In the genomic region with DNA sequence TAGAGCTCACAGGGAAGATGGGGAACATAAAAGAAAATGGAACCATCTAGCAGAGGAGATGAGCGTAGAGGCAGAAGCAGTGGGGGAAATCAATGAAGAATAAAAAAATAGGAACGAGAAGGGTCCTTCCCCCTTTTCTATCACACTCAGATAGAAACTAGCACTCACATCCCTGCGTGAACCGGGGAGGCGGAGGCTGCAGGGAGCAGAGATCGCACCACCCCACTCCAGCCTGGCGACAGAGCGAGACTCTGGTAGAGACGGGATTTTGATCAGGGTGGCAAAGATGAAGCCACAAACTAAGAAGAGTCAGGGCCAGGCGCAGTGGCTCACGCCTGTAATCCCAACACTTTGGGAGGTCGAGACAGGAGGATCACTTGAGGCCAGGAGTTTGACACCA, we compare ENCODE assay signal across 15 cellular contexts.
DNase-seq lines count a peak whose midpoint lies in the region; ATAC-seq and TF ChIP-seq lines count a peak whose summit lies in the region.
"Had no signal": no experiment of that assay in that cellular context is flagged by ENCODE, and none has a peak within 500 bp of the region (broad histone marks: within the 10 kb centered on the region; RNA-seq: fewer than 3 reads in every experiment).

No MANE protein-coding gene starts in this region.

- H2AFZ ChIP-seq in OCI-LY3 (ENCODE audit: low read depth, low read length): no peak overlapping the region

- 92 to 94% methylated on average over 11 to 12 of the region's 12 CpGs for WGBS in body of pancreas, 2 donors

- H3K36me3 ChIP-seq in OCI-LY3 (replicated peaks; ENCODE audit: low read depth, low read length): no peaks in the 10 kb centered on the region
- H3K36me3 ChIP-seq in body of pancreas (replicated peaks in 1 of 2; ENCODE audit: insufficient read depth in 1 of 2, low read depth in 2 of 2): no peaks in the 10 kb centered on the region
- H3K36me3 ChIP-seq: colonic mucosa had no signal

- TF ChIP-seq POLR2A in body of pancreas (IDR thresholded peaks at IDR 0.05): no peak

- H3K27me3 Mint-ChIP-seq in activated T-helper 2 cell treated with anti-CD3 and anti-CD28 coated beads, Interferon-gamma antibody, Interleukin-2, Interleukin-4, amounts not matched to agents 10 μg/mL and 5 μg/mL and 100 μg/mL, durations not matched to agents 14 hours and 24 hours and 36 hours (ENCODE audit: low read depth): peaks cover 45% of the 10 kb centered on the region

- H3K4me1 ChIP-seq in OCI-LY3 (ENCODE audit: low read length): peaks cover 38% of the 10 kb centered on the region
- peaks cover 18% of the 10 kb centered on the region for H3K4me1 ChIP-seq in body of pancreas
- H3K4me1 ChIP-seq: colonic mucosa had no signal

- no peak overlapping the region for H3K27ac Mint-ChIP-seq in activated T-helper 2 cell treated with anti-CD3 and anti-CD28 coated beads, Interferon-gamma antibody, Interleukin-2, Interleukin-4, amounts not matched to agents 10 μg/mL and 5 μg/mL and 100 μg/mL, durations not matched to agents 14 hours and 24 hours and 36 hours
- H3K27ac Mint-ChIP-seq: activated CD4-positive, alpha-beta memory T cell treated with anti-CD3 and anti-CD28 coated beads, Interleukin-2, amount 10 ng/mL, durations not matched to agents 7 days and 5 days; progenitor cell of endocrine pancreas had no signal

- peak; percentile 21 for ATAC-seq in GM19397 (IDR thresholded peaks at IDR 0.05; ENCODE audit: unreplicated experiment)
- ATAC-seq in HG02943 (IDR thresholded peaks at IDR 0.05; ENCODE audit: low read depth, unreplicated experiment): peak; percentile 16
- ATAC-seq in body of pancreas: no peak
- no peak for ATAC-seq in HG02588 (IDR thresholded peaks at IDR 0.05; ENCODE audit: unreplicated experiment)

- H3K9me3 Mint-ChIP-seq in activated T-helper 2 cell treated with anti-CD3 and anti-CD28 coated beads, Interferon-gamma antibody, Interleukin-2, Interleukin-4, amounts not matched to agents 10 μg/mL and 5 μg/mL and 100 μg/mL, durations not matched to agents 14 hours and 24 hours and 36 hours: no peaks in the 10 kb centered on the region

- no peaks in the 10 kb centered on the region for H4K20me1 ChIP-seq in OCI-LY3 (ENCODE audit: insufficient read depth, low read length)

- no peak for DNase-seq in body of pancreas
- no peak for DNase-seq in activated T-helper 2 cell treated with anti-CD3 and anti-CD28 coated beads, Interferon-gamma antibody, Interleukin-2, Interleukin-4, amounts not matched to agents 10 μg/mL and 5 μg/mL and 100 μg/mL, durations not matched to agents 14 hours and 24 hours and 36 hours (ENCODE audit: low spot score)
- DNase-seq in NCI-H2107 (lab: John Stamatoyannopoulos, UW): no peak
- DNase-seq: activated CD4-positive, alpha-beta memory T cell treated with anti-CD3 and anti-CD28 coated beads, Interleukin-2, amount 10 ng/mL, durations not matched to agents 7 days and 5 days; aorta; colonic mucosa; COR-L47; KG1; Right ventricle myocardium superior had no signal

- peak overlapping the region; percentile 76 for H3K27ac ChIP-seq in OCI-LY3 (ENCODE audit: low read length)
- no peak overlapping the region for H3K27ac ChIP-seq in body of pancreas
- H3K27ac ChIP-seq: colonic mucosa had no signal

- peak overlapping the region; percentile 56 for H3K4me2 ChIP-seq in OCI-LY3 (ENCODE audit: low read length)

- H3K9ac ChIP-seq in OCI-LY3 (ENCODE audit: low read length): peak overlapping the region; percentile 45; the same call in 1 of the 2 replicates

- H3K4me3 Mint-ChIP-seq in activated T-helper 2 cell treated with anti-CD3 and anti-CD28 coated beads, Interferon-gamma antibody, Interleukin-2, Interleukin-4, amounts not matched to agents 10 μg/mL and 5 μg/mL and 100 μg/mL, durations not matched to agents 14 hours and 24 hours and 36 hours (ENCODE audit: low read depth): no peak overlapping the region
- H3K4me3 Mint-ChIP-seq: activated CD4-positive, alpha-beta memory T cell treated with anti-CD3 and anti-CD28 coated beads, Interleukin-2, amount 10 ng/mL, durations not matched to agents 7 days and 5 days had no signal

- intact Hi-C loops in body of pancreas (cut with DNase I): no loop called here
- intact Hi-C loops in activated T-helper 2 cell treated with anti-CD3 and anti-CD28 coated beads, Interferon-gamma antibody, Interleukin-2, Interleukin-4, amounts not matched to agents 10 μg/mL and 5 μg/mL and 100 μg/mL, durations not matched to agents 14 hours and 24 hours and 36 hours (cut with micrococcal nuclease): no loop called here

- H3K4me1 Mint-ChIP-seq in activated T-helper 2 cell treated with anti-CD3 and anti-CD28 coated beads, Interferon-gamma antibody, Interleukin-2, Interleukin-4, amounts not matched to agents 10 μg/mL and 5 μg/mL and 100 μg/mL, durations not matched to agents 14 hours and 24 hours and 36 hours (ENCODE audit: low read depth): no peaks in the 10 kb centered on the region

- H3K9me3 ChIP-seq in OCI-LY3 (ENCODE audit: insufficient read depth, low read length) (no peaks in the 10 kb centered on the region), body of pancreas (no peaks in the 10 kb centered on the region)
- H3K9me3 ChIP-seq: colonic mucosa had no signal

- peaks cover 58% of the 10 kb centered on the region for H3K27me3 ChIP-seq in OCI-LY3 (ENCODE audit: low read depth, low read length)
- H3K27me3 ChIP-seq in body of pancreas: no peaks in the 10 kb centered on the region
- H3K27me3 ChIP-seq: colonic mucosa had no signal

- no peaks in the 10 kb centered on the region for H3K79me2 ChIP-seq in OCI-LY3 (ENCODE audit: low read length)

- TF ChIP-seq CTCF in OCI-LY3 (IDR thresholded peaks at IDR 0.05; ENCODE audit: low read depth, low read length) (no peak), body of pancreas (IDR thresholded peaks at IDR 0.05) (no peak)

- H3K36me3 Mint-ChIP-seq in activated T-helper 2 cell treated with anti-CD3 and anti-CD28 coated beads, Interferon-gamma antibody, Interleukin-2, Interleukin-4, amounts not matched to agents 10 μg/mL and 5 μg/mL and 100 μg/mL, durations not matched to agents 14 hours and 24 hours and 36 hours (ENCODE audit: low read depth): no peaks in the 10 kb centered on the region

- peak overlapping the region; percentile 20; the same call in 1 of the 2 replicates for H3K4me3 ChIP-seq in GM08714 (ENCODE audit: low read length)
- H3K4me3 ChIP-seq in OCI-LY3 (ENCODE audit: low read length): peak overlapping the region; percentile 53
- no peak overlapping the region for H3K4me3 ChIP-seq in body of pancreas
- H3K4me3 ChIP-seq: colonic mucosa had no signal

Comparison
In these comparisons a context has a peak if more than half of its experiments do, and no peak if none do; other contexts are left out.
1. H3K4me3 ChIP-seq: peak in GM08714 (single experiment) and OCI-LY3 (single experiment); none in body of pancreas (0 of 2).
2. ATAC-seq: peak in GM19397 (single experiment) and HG02943 (single experiment); none in body of pancreas (single experiment) and HG02588 (single experiment).